In genomic region chr5:136194611-136195010, GRCh38 we compare ENCODE assay signal across 1 cellular context.
TF ChIP-seq lines count a peak whose summit lies in the region.

No MANE protein-coding gene starts in this region.

TF ChIP-seq in SK-N-SH, 30 proteins besides CTCF, POLR2A, EP300 and RAD21 (continued from another document):
- TF ChIP-seq REST (IDR thresholded peaks at IDR 0.05; ENCODE audit: low read depth, low read length) (no peak), GATA2 (CRISPR knock-in tag; IDR thresholded peaks at IDR 0.05) (no peak), FOXJ3 (CRISPR knock-in tag; IDR thresholded peaks at IDR 0.05) (no peak), FOSL2 (IDR thresholded peaks at IDR 0.05; ENCODE audit: borderline replicate concordance, low read depth) (no peak), MXI1 (IDR thresholded peaks at IDR 0.05; ENCODE audit: low read depth, low read length) (no peak), ZBTB33 (IDR thresholded peaks at IDR 0.05; ENCODE audit: borderline replicate concordance, low read depth) (no peak), RXRA (IDR thresholded peaks at IDR 0.05; ENCODE audit: borderline replicate concordance, low read depth) (no peak)
